In the genomic region with DNA sequence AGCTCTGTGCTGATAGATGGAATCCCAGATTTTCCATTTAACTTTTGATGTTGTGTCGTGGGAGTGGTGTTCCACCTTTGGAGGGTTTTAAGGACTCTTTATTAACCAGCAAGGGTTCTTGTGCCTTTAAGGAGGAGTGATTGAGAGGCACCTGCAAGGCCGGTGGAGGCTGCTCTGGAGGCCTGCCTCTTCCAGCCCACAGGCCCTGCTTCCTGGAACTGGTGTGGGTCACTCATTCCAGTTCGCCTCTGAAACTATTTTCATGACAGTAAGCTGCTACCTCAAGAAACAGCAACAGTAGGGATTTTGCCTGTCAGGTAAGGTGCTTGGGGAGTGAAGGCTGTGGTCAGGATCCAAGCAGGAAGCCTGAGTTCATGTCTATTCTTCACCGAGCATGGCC, we compare ENCODE assay signal across 28 cellular contexts. TPM values are rescaled to one million over a fixed set of nuclear protein-coding genes. Genes with fewer than 3 reads are reported as not detected.
"Had no signal": no experiment of that assay in that cellular context is flagged by ENCODE, and none has a peak within 500 bp of the region (broad histone marks: within the 10 kb centered on the region; RNA-seq: fewer than 3 reads in every experiment).

No MANE protein-coding gene starts in this region.

- H3K4me2 ChIP-seq: smooth muscle cell had no signal

- H3K4me1 ChIP-seq: colonic mucosa, gastrocnemius medialis, pancreas had no signal

- DNase-seq: colonic mucosa; effector CD8-positive, alpha-beta T cell; endodermal cell; foreskin fibroblast; gastrocnemius medialis; head of caudate nucleus; natural killer cell; stimulated activated CD4-positive, alpha-beta T cell treated with anti-CD3 and anti-CD28 coated beads, Interleukin-4, amount 100 ng/mL, for 4 hours; stimulated activated naive CD8-positive, alpha-beta T cell treated with anti-CD3 and anti-CD28 coated beads, Interleukin-15, Interleukin-2, amounts not matched to agents 100 U/mL and 50 U/mL, for 24 hours; substantia nigra; testis; tibial artery; uterus had no signal

- H3K27ac Mint-ChIP-seq: dendritic cell treated with granulocyte-macrophage colony-stimulating factor and Interleukin-4, amounts not matched to agents 40 ng/mL and 50 ng/mL, for 4 days; endodermal cell; natural killer cell; progenitor cell of endocrine pancreas; stimulated activated memory B cell treated with anti-CD40 and anti-IgM and Interleukin-4, amounts not matched to agents 10 μg/mL and 1 μg/mL and 100 μg/mL, for 72 hours had no signal

- H3K4me3 Mint-ChIP-seq: dendritic cell treated with granulocyte-macrophage colony-stimulating factor and Interleukin-4, amounts not matched to agents 40 ng/mL and 50 ng/mL, for 4 days; endodermal cell; natural killer cell; neural crest cell; stimulated activated memory B cell treated with anti-CD40 and anti-IgM and Interleukin-4, amounts not matched to agents 10 μg/mL and 1 μg/mL and 100 μg/mL, for 72 hours had no signal

- H3K4me3 ChIP-seq: colonic mucosa, gastrocnemius medialis, pancreas, smooth muscle cell, testis, tibial artery, upper lobe of left lung, uterus had no signal

- ATAC-seq: esophagus mucosa; gastrocnemius medialis; left lobe of liver; natural killer cell; pancreas; sciatic nerve; stimulated activated memory B cell treated with anti-CD40 and anti-IgM and Interleukin-4, amounts not matched to agents 10 μg/mL and 1 μg/mL and 100 μg/mL, for 72 hours; stimulated activated naive CD8-positive, alpha-beta T cell treated with anti-CD3 and anti-CD28 coated beads, Interleukin-15, Interleukin-2, amounts not matched to agents 100 U/mL and 50 U/mL, for 24 hours had no signal

- H3K9me3 Mint-ChIP-seq: dendritic cell treated with granulocyte-macrophage colony-stimulating factor and Interleukin-4, amounts not matched to agents 40 ng/mL and 50 ng/mL, for 4 days; endodermal cell; natural killer cell; neural crest cell; stimulated activated memory B cell treated with anti-CD40 and anti-IgM and Interleukin-4, amounts not matched to agents 10 μg/mL and 1 μg/mL and 100 μg/mL, for 72 hours had no signal

- H3K27ac ChIP-seq: colonic mucosa, epithelial cell of prostate, gastrocnemius medialis, neutrophil, pancreas, testis, tibial artery, uterus had no signal

- H3K9me3 ChIP-seq: colonic mucosa, gastrocnemius medialis, neutrophil, pancreas, testis, tibial artery, upper lobe of left lung, uterus had no signal

- H3K36me3 Mint-ChIP-seq: natural killer cell; stimulated activated memory B cell treated with anti-CD40 and anti-IgM and Interleukin-4, amounts not matched to agents 10 μg/mL and 1 μg/mL and 100 μg/mL, for 72 hours had no signal

- H3K27me3 ChIP-seq: colonic mucosa, pancreas, testis, upper lobe of left lung, uterus had no signal

- FAIRE-seq: keratinocyte, pancreas had no signal

- H3K4me1 Mint-ChIP-seq: natural killer cell; stimulated activated memory B cell treated with anti-CD40 and anti-IgM and Interleukin-4, amounts not matched to agents 10 μg/mL and 1 μg/mL and 100 μg/mL, for 72 hours had no signal

- H3K36me3 ChIP-seq: colonic mucosa, gastrocnemius medialis, neutrophil, pancreas, tibial artery, upper lobe of left lung, uterus had no signal

RNA-seq across cellular contexts. Expression of a gene that starts 58.8 kb away (rescaled TPM):
- total RNA-seq: cerebellum, mononuclear cell, natural killer cell, neural crest cell, progenitor cell of endocrine pancreas had no signal
